Comparison of ENCODE assay signal across 1 cellular context in the genomic region with DNA sequence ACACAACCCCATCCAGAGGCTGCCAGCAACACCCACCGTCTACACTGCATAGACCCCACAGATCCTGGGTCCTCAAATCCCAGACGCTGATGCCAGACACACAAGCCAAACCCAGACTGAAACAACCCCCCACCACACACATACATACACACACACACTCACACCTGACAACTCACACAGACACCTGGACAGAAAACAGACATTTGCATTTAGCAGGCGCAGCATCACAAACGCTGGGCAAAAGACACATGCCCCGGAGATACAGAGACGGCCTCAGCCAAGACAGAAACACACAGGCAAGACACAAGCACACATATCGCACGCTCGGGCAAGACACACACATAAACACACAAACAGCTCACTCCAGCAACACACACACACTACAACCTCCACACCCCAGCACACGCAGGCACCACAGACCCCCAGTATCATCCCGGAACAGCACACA.
TF ChIP-seq lines count a peak whose summit lies in the region.

No MANE protein-coding gene starts in this region.

TF ChIP-seq in K562, 482 proteins besides CTCF, POLR2A, EP300 and RAD21 (continued from another document):
- TF ChIP-seq, protein P1, sequence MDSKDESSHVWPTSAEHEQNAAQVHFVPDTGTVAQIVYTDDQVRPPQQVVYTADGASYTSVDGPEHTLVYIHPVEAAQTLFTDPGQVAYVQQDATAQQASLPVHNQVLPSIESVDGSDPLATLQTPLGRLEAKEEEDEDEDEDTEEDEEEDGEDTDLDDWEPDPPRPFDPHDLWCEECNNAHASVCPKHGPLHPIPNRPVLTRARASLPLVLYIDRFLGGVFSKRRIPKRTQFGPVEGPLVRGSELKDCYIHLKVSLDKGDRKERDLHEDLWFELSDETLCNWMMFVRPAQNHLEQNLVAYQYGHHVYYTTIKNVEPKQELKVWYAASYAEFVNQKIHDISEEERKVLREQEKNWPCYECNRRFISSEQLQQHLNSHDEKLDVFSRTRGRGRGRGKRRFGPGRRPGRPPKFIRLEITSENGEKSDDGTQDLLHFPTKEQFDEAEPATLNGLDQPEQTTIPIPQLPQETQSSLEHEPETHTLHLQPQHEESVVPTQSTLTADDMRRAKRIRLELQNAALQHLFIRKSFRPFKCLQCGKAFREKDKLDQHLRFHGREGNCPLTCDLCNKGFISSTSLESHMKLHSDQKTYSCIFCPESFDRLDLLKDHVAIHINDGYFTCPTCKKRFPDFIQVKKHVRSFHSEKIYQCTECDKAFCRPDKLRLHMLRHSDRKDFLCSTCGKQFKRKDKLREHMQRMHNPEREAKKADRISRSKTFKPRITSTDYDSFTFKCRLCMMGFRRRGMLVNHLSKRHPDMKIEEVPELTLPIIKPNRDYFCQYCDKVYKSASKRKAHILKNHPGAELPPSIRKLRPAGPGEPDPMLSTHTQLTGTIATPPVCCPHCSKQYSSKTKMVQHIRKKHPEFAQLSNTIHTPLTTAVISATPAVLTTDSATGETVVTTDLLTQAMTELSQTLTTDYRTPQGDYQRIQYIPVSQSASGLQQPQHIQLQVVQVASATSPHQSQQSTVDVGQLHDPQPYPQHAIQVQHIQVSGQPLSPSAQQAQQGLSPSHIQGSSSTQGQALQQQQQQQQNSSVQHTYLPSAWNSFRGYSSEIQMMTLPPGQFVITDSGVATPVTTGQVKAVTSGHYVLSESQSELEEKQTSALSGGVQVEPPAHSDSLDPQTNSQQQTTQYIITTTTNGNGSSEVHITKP (IDR thresholded peaks at IDR 0.05; ENCODE audit: partially characterized antibody): no peak
- TF ChIP-seq LARP7 (IDR thresholded peaks at IDR 0.05) (peak; percentile 96; the same call in 1 of the 2 replicates), SIN3B (IDR thresholded peaks at IDR 0.05; ENCODE audit: low read depth) (no peak), DNMT1 (IDR thresholded peaks at IDR 0.05) (peak; percentile 72; the same call in 1 of the 2 replicates), ZNF431 (CRISPR knock-in tag; IDR thresholded peaks at IDR 0.05) (no peak), MCM7 (IDR thresholded peaks at IDR 0.05) (peak in 1 of 2 experiments; percentile 15; a peak in 1 of 4 replicates), ZNF280B (CRISPR knock-in tag; IDR thresholded peaks at IDR 0.05) (no peak), ASH1L (IDR thresholded peaks at IDR 0.05; ENCODE audit: borderline replicate concordance, low read depth, partially characterized antibody) (peak; percentile 42), ATF1 (CRISPR knock-in tag; IDR thresholded peaks at IDR 0.05) (no peak), ATF1 (tag; IDR thresholded peaks at IDR 0.05) (peak; percentile 21; the same call in 1 of the 2 replicates), GTF2F1 (IDR thresholded peaks at IDR 0.05; ENCODE audit: low read depth, low read length) (no peak), ZNF124 (CRISPR knock-in tag; IDR thresholded peaks at IDR 0.05) (no peak), TARDBP (IDR thresholded peaks at IDR 0.05) (peak; percentile 5; the same call in 1 of the 2 replicates), DACH1 (IDR thresholded peaks at IDR 0.05; ENCODE audit: partially characterized antibody) (peak; percentile 49), CBX5 (IDR thresholded peaks at IDR 0.05; ENCODE audit: borderline replicate concordance, low read depth) (no peak), ETV5 (CRISPR knock-in tag; IDR thresholded peaks at IDR 0.05; ENCODE audit: low read depth) (no peak)
- TF ChIP-seq, protein P2, sequence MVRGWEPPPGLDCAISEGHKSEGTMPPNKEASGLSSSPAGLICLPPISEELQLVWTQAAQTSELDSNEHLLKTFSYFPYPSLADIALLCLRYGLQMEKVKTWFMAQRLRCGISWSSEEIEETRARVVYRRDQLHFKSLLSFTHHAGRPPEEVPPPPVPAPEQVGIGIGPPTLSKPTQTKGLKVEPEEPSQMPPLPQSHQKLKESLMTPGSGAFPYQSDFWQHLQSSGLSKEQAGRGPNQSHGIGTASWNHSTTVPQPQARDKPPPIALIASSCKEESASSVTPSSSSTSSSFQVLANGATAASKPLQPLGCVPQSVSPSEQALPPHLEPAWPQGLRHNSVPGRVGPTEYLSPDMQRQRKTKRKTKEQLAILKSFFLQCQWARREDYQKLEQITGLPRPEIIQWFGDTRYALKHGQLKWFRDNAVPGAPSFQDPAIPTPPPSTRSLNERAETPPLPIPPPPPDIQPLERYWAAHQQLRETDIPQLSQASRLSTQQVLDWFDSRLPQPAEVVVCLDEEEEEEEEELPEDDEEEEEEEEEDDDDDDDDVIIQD (CRISPR knock-in tag; IDR thresholded peaks at IDR 0.05): no peak
- TF ChIP-seq, protein P3, sequence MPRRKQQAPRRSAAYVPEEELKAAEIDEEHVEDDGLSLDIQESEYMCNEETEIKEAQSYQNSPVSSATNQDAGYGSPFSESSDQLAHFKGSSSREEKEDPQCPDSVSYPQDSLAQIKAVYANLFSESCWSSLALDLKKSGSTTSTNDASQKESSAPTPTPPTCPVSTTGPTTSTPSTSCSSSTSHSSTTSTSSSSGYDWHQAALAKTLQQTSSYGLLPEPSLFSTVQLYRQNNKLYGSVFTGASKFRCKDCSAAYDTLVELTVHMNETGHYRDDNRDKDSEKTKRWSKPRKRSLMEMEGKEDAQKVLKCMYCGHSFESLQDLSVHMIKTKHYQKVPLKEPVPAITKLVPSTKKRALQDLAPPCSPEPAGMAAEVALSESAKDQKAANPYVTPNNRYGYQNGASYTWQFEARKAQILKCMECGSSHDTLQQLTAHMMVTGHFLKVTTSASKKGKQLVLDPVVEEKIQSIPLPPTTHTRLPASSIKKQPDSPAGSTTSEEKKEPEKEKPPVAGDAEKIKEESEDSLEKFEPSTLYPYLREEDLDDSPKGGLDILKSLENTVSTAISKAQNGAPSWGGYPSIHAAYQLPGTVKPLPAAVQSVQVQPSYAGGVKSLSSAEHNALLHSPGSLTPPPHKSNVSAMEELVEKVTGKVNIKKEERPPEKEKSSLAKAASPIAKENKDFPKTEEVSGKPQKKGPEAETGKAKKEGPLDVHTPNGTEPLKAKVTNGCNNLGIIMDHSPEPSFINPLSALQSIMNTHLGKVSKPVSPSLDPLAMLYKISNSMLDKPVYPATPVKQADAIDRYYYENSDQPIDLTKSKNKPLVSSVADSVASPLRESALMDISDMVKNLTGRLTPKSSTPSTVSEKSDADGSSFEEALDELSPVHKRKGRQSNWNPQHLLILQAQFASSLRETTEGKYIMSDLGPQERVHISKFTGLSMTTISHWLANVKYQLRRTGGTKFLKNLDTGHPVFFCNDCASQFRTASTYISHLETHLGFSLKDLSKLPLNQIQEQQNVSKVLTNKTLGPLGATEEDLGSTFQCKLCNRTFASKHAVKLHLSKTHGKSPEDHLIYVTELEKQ (CRISPR knock-in tag; IDR thresholded peaks at IDR 0.05): no peak
